Comparison of ENCODE assay signal across 1 cellular context in the genomic region with DNA sequence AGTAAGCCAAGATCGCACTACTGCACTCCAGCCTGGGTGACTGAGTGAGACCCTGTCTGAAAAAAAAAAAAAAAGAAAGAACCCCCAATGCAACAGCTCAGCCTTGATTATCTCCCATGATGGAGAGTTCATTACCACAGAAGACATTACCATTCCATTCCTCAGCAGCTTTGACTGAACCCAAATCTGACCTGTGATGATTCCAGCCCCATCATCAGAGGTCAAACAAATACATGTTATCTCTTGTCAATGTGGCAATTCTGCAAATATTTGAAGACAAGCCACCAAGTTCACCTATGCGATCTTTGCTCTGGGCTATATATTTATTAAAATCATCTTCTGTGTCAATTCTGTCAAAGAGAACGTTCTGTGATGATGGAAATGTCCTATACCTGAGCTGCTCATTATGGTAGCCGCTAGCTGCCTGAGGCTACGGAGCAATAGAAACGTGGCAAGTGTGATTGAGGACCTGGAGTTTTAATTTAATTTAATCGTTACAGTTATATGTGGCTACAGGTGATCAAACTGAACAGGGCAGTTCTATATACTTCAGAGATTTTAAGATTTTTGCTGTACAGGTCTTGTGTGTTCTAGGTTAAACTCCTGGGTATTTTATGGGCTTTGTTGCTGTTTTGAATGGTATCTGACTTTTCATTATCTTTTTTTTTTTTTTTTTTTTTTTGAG.
A peak's percentile ranks its signal among the peaks of the same experiment; 100 is the strongest.
TF ChIP-seq lines count a peak whose summit lies in the region.

No MANE protein-coding gene starts in this region.

TF ChIP-seq in HepG2, 621 proteins besides CTCF, POLR2A, EP300 and RAD21 (continued from another document and continues in another):
- TF ChIP-seq ZNF574 (CRISPR knock-in tag; IDR thresholded peaks at IDR 0.05) (no peak), ETV5 (CRISPR knock-in tag; IDR thresholded peaks at IDR 0.05; ENCODE audit: borderline replicate concordance) (no peak; the same call in 1 of the 2 replicates), RELA (CRISPR knock-in tag; IDR thresholded peaks at IDR 0.05) (no peak), EZH2 (conservative IDR thresholded peaks at IDR 0.05; ENCODE audit: low read depth, low read length) (no peak), CREM (IDR thresholded peaks at IDR 0.05) (peak; percentile 55), CREM (CRISPR knock-in tag; IDR thresholded peaks at IDR 0.05) (no peak), ZNF317 (CRISPR knock-in tag; IDR thresholded peaks at IDR 0.05) (no peak), FOSL2 (CRISPR knock-in tag; IDR thresholded peaks at IDR 0.05) (peak; percentile 50), KIAA2018 (CRISPR knock-in tag; IDR thresholded peaks at IDR 0.05; ENCODE audit: borderline replicate concordance) (no peak), ZNF878 (CRISPR knock-in tag; IDR thresholded peaks at IDR 0.05) (no peak), HDAC6 (IDR thresholded peaks at IDR 0.05; ENCODE audit: low read depth, low read length) (no peak), PHB2 (IDR thresholded peaks at IDR 0.05; ENCODE audit: partially characterized antibody) (no peak), CC2D1A (CRISPR knock-in tag; IDR thresholded peaks at IDR 0.05) (no peak), RARG (CRISPR knock-in tag; IDR thresholded peaks at IDR 0.05; ENCODE audit: low read depth) (no peak), ZFP36L1 (CRISPR knock-in tag; IDR thresholded peaks at IDR 0.05) (no peak), PCBP2 (optimal IDR thresholded peaks at IDR 0.05; ENCODE audit: low read depth, low read length, poor library complexity, severe bottlenecking) (no peak), ZBTB33 (CRISPR knock-in tag; IDR thresholded peaks at IDR 0.05) (no peak), PLRG1 (conservative IDR thresholded peaks at IDR 0.05) (no peak), HES4 (CRISPR knock-in tag; IDR thresholded peaks at IDR 0.05; ENCODE audit: borderline replicate concordance) (no peak), ZNF512B (CRISPR knock-in tag; IDR thresholded peaks at IDR 0.05; ENCODE audit: borderline replicate concordance) (no peak), CHCHD3 (CRISPR knock-in tag; IDR thresholded peaks at IDR 0.05) (no peak), ZNF766 (CRISPR knock-in tag; IDR thresholded peaks at IDR 0.05; ENCODE audit: borderline replicate concordance) (no peak), ZNF343 (CRISPR knock-in tag; IDR thresholded peaks at IDR 0.05) (no peak), TCF7L2 (IDR thresholded peaks at IDR 0.05; ENCODE audit: low read depth, low read length) (no peak), RBM22 (optimal IDR thresholded peaks at IDR 0.05; ENCODE audit: low read length) (no peak), NR1H2 (CRISPR knock-in tag; IDR thresholded peaks at IDR 0.05; ENCODE audit: borderline replicate concordance, low read depth) (no peak), FOXA1 (IDR thresholded peaks at IDR 0.05) (no peak), FOXA1 (CRISPR knock-in tag; IDR thresholded peaks at IDR 0.05) (peak; percentile 58)
- TF ChIP-seq, protein P1, sequence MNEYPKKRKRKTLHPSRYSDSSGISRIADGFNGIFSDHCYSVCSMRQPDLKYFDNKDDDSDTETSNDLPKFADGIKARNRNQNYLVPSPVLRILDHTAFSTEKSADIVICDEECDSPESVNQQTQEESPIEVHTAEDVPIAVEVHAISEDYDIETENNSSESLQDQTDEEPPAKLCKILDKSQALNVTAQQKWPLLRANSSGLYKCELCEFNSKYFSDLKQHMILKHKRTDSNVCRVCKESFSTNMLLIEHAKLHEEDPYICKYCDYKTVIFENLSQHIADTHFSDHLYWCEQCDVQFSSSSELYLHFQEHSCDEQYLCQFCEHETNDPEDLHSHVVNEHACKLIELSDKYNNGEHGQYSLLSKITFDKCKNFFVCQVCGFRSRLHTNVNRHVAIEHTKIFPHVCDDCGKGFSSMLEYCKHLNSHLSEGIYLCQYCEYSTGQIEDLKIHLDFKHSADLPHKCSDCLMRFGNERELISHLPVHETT (CRISPR knock-in tag; conservative IDR thresholded peaks at IDR 0.05) = no peak
- TF ChIP-seq, protein P2, sequence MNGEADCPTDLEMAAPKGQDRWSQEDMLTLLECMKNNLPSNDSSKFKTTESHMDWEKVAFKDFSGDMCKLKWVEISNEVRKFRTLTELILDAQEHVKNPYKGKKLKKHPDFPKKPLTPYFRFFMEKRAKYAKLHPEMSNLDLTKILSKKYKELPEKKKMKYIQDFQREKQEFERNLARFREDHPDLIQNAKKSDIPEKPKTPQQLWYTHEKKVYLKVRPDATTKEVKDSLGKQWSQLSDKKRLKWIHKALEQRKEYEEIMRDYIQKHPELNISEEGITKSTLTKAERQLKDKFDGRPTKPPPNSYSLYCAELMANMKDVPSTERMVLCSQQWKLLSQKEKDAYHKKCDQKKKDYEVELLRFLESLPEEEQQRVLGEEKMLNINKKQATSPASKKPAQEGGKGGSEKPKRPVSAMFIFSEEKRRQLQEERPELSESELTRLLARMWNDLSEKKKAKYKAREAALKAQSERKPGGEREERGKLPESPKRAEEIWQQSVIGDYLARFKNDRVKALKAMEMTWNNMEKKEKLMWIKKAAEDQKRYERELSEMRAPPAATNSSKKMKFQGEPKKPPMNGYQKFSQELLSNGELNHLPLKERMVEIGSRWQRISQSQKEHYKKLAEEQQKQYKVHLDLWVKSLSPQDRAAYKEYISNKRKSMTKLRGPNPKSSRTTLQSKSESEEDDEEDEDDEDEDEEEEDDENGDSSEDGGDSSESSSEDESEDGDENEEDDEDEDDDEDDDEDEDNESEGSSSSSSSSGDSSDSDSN (CRISPR knock-in tag; IDR thresholded peaks at IDR 0.05) = no peak
- TF ChIP-seq, protein P3, sequence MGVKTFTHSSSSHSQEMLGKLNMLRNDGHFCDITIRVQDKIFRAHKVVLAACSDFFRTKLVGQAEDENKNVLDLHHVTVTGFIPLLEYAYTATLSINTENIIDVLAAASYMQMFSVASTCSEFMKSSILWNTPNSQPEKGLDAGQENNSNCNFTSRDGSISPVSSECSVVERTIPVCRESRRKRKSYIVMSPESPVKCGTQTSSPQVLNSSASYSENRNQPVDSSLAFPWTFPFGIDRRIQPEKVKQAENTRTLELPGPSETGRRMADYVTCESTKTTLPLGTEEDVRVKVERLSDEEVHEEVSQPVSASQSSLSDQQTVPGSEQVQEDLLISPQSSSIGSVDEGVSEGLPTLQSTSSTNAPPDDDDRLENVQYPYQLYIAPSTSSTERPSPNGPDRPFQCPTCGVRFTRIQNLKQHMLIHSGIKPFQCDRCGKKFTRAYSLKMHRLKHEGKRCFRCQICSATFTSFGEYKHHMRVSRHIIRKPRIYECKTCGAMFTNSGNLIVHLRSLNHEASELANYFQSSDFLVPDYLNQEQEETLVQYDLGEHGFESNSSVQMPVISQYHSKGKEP (CRISPR knock-in tag; IDR thresholded peaks at IDR 0.05) = no peak
